8 cellular contexts compared by ENCODE assay signal in the genomic region with DNA sequence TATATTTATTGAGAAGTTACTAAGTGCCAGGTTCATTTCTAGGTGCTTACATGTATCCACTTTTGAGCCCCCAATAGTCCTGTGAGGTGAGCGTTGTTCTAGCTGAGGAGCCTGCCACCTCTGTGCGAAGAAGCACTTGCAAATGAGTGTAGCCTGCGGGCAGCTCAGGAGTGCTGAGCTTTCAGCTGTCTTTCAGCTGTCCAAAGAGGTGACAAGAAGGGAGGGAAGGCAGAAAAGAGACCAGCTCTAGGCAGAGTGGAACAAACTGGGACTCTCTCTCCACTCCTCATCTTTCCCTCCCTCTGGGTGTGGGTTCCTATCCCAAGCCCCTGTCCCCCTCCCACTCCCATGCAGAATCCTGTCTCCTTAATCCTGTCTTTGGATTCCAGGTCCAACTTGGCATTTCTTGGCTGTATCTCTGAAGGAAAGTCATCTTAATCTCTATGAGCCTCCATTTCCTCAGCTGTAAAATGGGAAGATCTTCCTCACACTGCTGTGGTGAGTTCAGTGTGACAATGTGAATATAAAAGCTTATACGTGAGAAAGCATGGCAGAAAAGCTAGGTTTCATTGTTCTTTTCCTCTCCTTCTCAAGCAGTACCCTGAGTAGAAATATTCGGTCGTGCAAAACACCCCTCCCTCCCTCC. TPM values are rescaled to one million over a fixed set of nuclear protein-coding genes. Genes with fewer than 3 reads are reported as not detected.
DNase-seq lines count a peak whose midpoint lies in the region; ATAC-seq and TF ChIP-seq lines count a peak whose summit lies in the region.

No MANE protein-coding gene starts in this region.

- H3K36me3 ChIP-seq in PC-3 (ENCODE audit: low read depth, low read length) (no peaks in the 10 kb centered on the region), iPS-15b (ENCODE audit: control insufficient read depth, insufficient read depth, low read length) (no peaks in the 10 kb centered on the region), tibial nerve (no peaks in the 10 kb centered on the region)

- H3K4me3 ChIP-seq in PC-3 (ENCODE audit: low read length) (no peak overlapping the region), iPS-15b (ENCODE audit: low read depth, low read length) (peak overlapping the region; percentile 12), tibial nerve (no peak overlapping the region)

- no peaks in the 10 kb centered on the region for H3K9me2 ChIP-seq in PC-3 (replicated peaks; ENCODE audit: low read length)

- H3K27ac Mint-ChIP-seq in activated naive CD4-positive, alpha-beta T cell treated with anti-CD3 and anti-CD28 coated beads, Interleukin-2, amount 10 ng/mL, durations not matched to agents 7 days and 5 days, result peak overlapping the region; percentile 58
- peak overlapping the region in 1 of 2 donors; percentile 56 for H3K27ac Mint-ChIP-seq in activated naive CD4-positive, alpha-beta T cell treated with anti-CD3 and anti-CD28 coated beads, Interleukin-2, amount 50 U/mL, for 72 hours

- no peaks in the 10 kb centered on the region for H3K27me3 ChIP-seq in PC-3 (ENCODE audit: low read length)
- no peaks in the 10 kb centered on the region for H3K27me3 ChIP-seq in iPS-15b (ENCODE audit: control insufficient read depth, insufficient read depth, low read length)
- no peaks in the 10 kb centered on the region for H3K27me3 ChIP-seq in tibial nerve

- no peaks in the 10 kb centered on the region for H3K9me3 Mint-ChIP-seq in activated naive CD4-positive, alpha-beta T cell treated with anti-CD3 and anti-CD28 coated beads, Interleukin-2, amount 10 ng/mL, durations not matched to agents 7 days and 5 days
- H3K9me3 Mint-ChIP-seq in activated naive CD4-positive, alpha-beta T cell treated with anti-CD3 and anti-CD28 coated beads, Interleukin-2, amount 50 U/mL, for 72 hours, result peaks cover 0 to 9% of the 10 kb centered on the region in 2 donors

- no peak for ATAC-seq in activated naive CD4-positive, alpha-beta T cell treated with anti-CD3 and anti-CD28 coated beads, Interleukin-2, amount 50 U/mL, for 72 hours
- ATAC-seq in PC-3, result no peak

- H3K79me2 ChIP-seq in PC-3 (ENCODE audit: low read length), result 0 out of 2 replicates have a peak, but pooled peaks cover 2% of the 10 kb centered on the region

- no peak for TF ChIP-seq POLR2A in tibial nerve (IDR thresholded peaks at IDR 0.05)

- peak overlapping the region; percentile 12; the same call in 1 of the 2 replicates for H3K27ac ChIP-seq in PC-3 (ENCODE audit: low read length)
- peak overlapping the region; percentile 59 to 83 (median 66) for H3K27ac ChIP-seq in tibial nerve

- H3K4me1 Mint-ChIP-seq in activated naive CD4-positive, alpha-beta T cell treated with anti-CD3 and anti-CD28 coated beads, Interleukin-2, amount 10 ng/mL, durations not matched to agents 7 days and 5 days, result peaks cover 80% of the 10 kb centered on the region

- no peaks in the 10 kb centered on the region for H4K20me1 ChIP-seq in PC-3 (ENCODE audit: low read length)

- TF ChIP-seq CTCF in PC-3 (conservative IDR thresholded peaks at IDR 0.05; ENCODE audit: low read depth, low read length) (no peak), tibial nerve (IDR thresholded peaks at IDR 0.05) (no peak)

- no peaks in the 10 kb centered on the region for H3K27me3 Mint-ChIP-seq in activated naive CD4-positive, alpha-beta T cell treated with anti-CD3 and anti-CD28 coated beads, Interleukin-2, amount 10 ng/mL, durations not matched to agents 7 days and 5 days

- peak overlapping the region; percentile 82 for H3K4me2 ChIP-seq in PC-3 (ENCODE audit: low read length)

- peak overlapping the region; percentile 13; the same call in 1 of the 2 replicates for H2AFZ ChIP-seq in PC-3 (ENCODE audit: low read length)

- 78 to 81% methylated on average over 6 of the region's 6 CpGs for WGBS in tibial nerve, 2 donors

- CTCF ChIA-PET in activated naive CD4-positive, alpha-beta T cell treated with anti-CD3 and anti-CD28 coated beads, Interleukin-2, amount 10 ng/mL, durations not matched to agents 7 days and 5 days (lab: Charles Lee), result interaction anchor here (0.7 to 8.4 kb wide), 34 partner anchors 8 to 291 kb away, joined by 3 to 255 read pairs (median 4); a partner anchor contains a TSS
- CTCF ChIA-PET in PC-3 (lab: Charles Lee), result interaction anchor here (0.6 to 2.5 kb wide), 8 partner anchors 53 to 437 kb away, joined by 3 to 57 read pairs (median 6); no protein-coding TSS in a partner anchor

- H3K4me3 Mint-ChIP-seq in activated naive CD4-positive, alpha-beta T cell treated with anti-CD3 and anti-CD28 coated beads, Interleukin-2, amount 10 ng/mL, durations not matched to agents 7 days and 5 days, result no peak overlapping the region

- BruUV-seq in PC-3 (replicated peaks; lab: Mats Ljungman, UMichigan), result no TSS peak

- TF ChIP-seq EP300 in tibial nerve (IDR thresholded peaks at IDR 0.05), result no peak

- POLR2A ChIA-PET in PC-3 (lab: Charles Lee; ENCODE audit: unreplicated experiment), result no interaction called here

- H3K9me3 ChIP-seq in PC-3 (ENCODE audit: low read length), result no peaks in the 10 kb centered on the region
- H3K9me3 ChIP-seq in iPS-15b (ENCODE audit: control insufficient read depth, insufficient read depth, low read length), result no peaks in the 10 kb centered on the region
- H3K9me3 ChIP-seq in tibial nerve, result no peaks in the 10 kb centered on the region

- peaks cover 21% of the 10 kb centered on the region for H3K36me3 Mint-ChIP-seq in activated naive CD4-positive, alpha-beta T cell treated with anti-CD3 and anti-CD28 coated beads, Interleukin-2, amount 10 ng/mL, durations not matched to agents 7 days and 5 days
- peaks cover 0 to 15% of the 10 kb centered on the region in 2 donors for H3K36me3 Mint-ChIP-seq in activated naive CD4-positive, alpha-beta T cell treated with anti-CD3 and anti-CD28 coated beads, Interleukin-2, amount 50 U/mL, for 72 hours

- H3K4me1 ChIP-seq in PC-3 (ENCODE audit: insufficient read depth, low read length) (peaks cover 39% of the 10 kb centered on the region), iPS-15b (ENCODE audit: control insufficient read depth, insufficient read depth, low read length) (peaks cover 11% of the 10 kb centered on the region), tibial nerve (peaks cover 0 to 45% (median 29%) of the 10 kb centered on the region in 4 donors)

- H3K9ac ChIP-seq in PC-3 (ENCODE audit: low read length), result peak overlapping the region; percentile 30; the same call in 1 of the 2 replicates
- no peak overlapping the region for H3K9ac ChIP-seq in iPS-15b (ENCODE audit: low read depth, low read length)

- intact Hi-C loops in PC-3 (cut with micrococcal nuclease), result loop anchor here (1.0 to 5.0 kb wide), 4 partner anchors 58 to 172 kb away; a partner anchor contains a TSS

- DNase-seq in activated naive CD4-positive, alpha-beta T cell treated with anti-CD3 and anti-CD28 coated beads, Interleukin-2, amount 10 ng/mL, durations not matched to agents 7 days and 5 days, result no peak
- no peak for DNase-seq in activated naive CD4-positive, alpha-beta T cell treated with anti-CD3 and anti-CD28 coated beads, Interleukin-2, amount 50 U/mL, for 72 hours (ENCODE audit: low spot score in 2 of 2)
- DNase-seq in PC-3, result no peak
- DNase-seq in tibial nerve (ENCODE audit: low spot score in 2 of 2), result no peak
- DNase-seq in OCI-M2 (lab: John Stamatoyannopoulos, UW; ENCODE audit: unreplicated experiment), result no peak
- no peak for DNase-seq in occipital lobe (lab: John Stamatoyannopoulos, UW)
- no peak for DNase-seq in SIG-M5 treated with dmso at 0.1 percent for 504 hours (lab: John Stamatoyannopoulos, UW; ENCODE audit: unreplicated experiment)

- no peaks in the 10 kb centered on the region for H3F3A ChIP-seq in PC-3 (ENCODE audit: low read length, unreplicated experiment)

RNA-seq across cellular contexts. Expression of a gene that starts 6.7 kb away (rescaled TPM):
- total RNA-seq in activated naive CD4-positive, alpha-beta T cell treated with anti-CD3 and anti-CD28 coated beads, Interleukin-2, amount 50 U/mL, for 72 hours, result 100 to 1,000 TPM; 146 to 182 TPM
- 362 and 378 TPM in 2 replicates for total RNA-seq in PC-3 (2014; rRNA removed)
- 100 to 1,000 TPM; 194 to 357 (median 229) TPM for total RNA-seq in tibial nerve
- 112 TPM for total RNA-seq in occipital lobe
